25 cellular contexts compared by ENCODE assay signal in genomic region chr10:99894613-99895012, GRCh38.
"Had no signal": no experiment of that assay in that cellular context is flagged by ENCODE, and none has a peak within 500 bp of the region (broad histone marks: within the 10 kb centered on the region; RNA-seq: fewer than 3 reads in every experiment).

No MANE protein-coding gene starts in this region.

- H3K27ac ChIP-seq: epithelial cell of prostate, esophagus squamous epithelium, gastrocnemius medialis, heart right ventricle, left lung, lower lobe of right lung had no signal

- H3K4me3 ChIP-seq: esophagus squamous epithelium, gastrocnemius medialis, heart right ventricle, left lung, lower lobe of right lung, mucosa of descending colon had no signal

- H3K4me1 ChIP-seq: esophagus squamous epithelium, gastrocnemius medialis, heart right ventricle, left lung, lower lobe of right lung had no signal

- FAIRE-seq: endometrium, islet of Langerhans, keratinocyte had no signal

- H3K9me3 ChIP-seq: esophagus squamous epithelium, gastrocnemius medialis, heart right ventricle, left lung, lower lobe of right lung, mucosa of descending colon had no signal

- H3K27me3 ChIP-seq: esophagus squamous epithelium, gastrocnemius medialis, heart right ventricle, left lung had no signal

- DNase-seq: cortex of kidney; effector CD8-positive, alpha-beta T cell; effector memory CD8-positive, alpha-beta T cell; endodermal cell; erythroblast; esophagus squamous epithelium; foreskin fibroblast; foreskin melanocyte; gastrocnemius medialis; glutamatergic neuron; head of caudate nucleus; heart right ventricle; hippocampal formation; left cardiac atrium; left lung; left ventricle myocardium superior; lower lobe of right lung; mesenchymal stem cell; mucosa of descending colon; naive B cell had no signal

- ATAC-seq: effector memory CD8-positive, alpha-beta T cell; esophagus mucosa; gastrocnemius medialis; heart right ventricle; left cardiac atrium; left lung; left ventricle myocardium superior; lower lobe of right lung; mucosa of descending colon had no signal
